In the genomic region with DNA sequence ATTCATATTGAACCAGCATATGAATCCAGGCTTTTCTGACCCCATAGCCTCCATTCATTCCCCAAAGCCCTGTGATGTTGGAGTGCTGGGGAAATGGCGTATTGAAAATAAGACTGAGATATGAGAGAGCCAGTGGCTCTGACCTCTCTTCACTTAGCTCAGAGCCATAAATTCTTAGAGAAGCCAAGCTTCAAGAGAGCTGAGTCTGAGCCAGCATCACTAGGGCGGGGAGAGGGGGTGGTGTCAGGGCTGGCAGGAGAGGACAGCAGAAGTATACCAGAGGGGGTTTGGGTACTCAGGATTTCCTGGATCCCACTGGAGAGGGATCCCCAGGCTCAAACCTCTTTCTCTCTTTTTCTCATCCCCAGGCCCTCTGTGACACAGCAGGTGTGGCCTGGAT, we compare ENCODE assay signal across 36 cellular contexts. TPM values are rescaled to one million over a fixed set of nuclear protein-coding genes. Genes with fewer than 3 reads are reported as not detected.
"Had no signal": no experiment of that assay in that cellular context is flagged by ENCODE, and none has a peak within 500 bp of the region (broad histone marks: within the 10 kb centered on the region; RNA-seq: fewer than 3 reads in every experiment).

No MANE protein-coding gene starts in this region.

- H3K4me3 ChIP-seq: adrenal gland, body of pancreas, colonic mucosa, esophagus squamous epithelium had no signal

- FAIRE-seq: endometrium, endothelial cell of umbilical vein, frontal cortex had no signal

- H3K27ac ChIP-seq: adrenal gland, body of pancreas, colonic mucosa, epithelial cell of prostate, esophagus squamous epithelium, WERI-Rb-1 had no signal

- H3K36me3 ChIP-seq: adrenal gland, colonic mucosa, esophagus squamous epithelium, WERI-Rb-1 had no signal

- H3K27me3 ChIP-seq: adrenal gland, body of pancreas, colonic mucosa had no signal

- DNase-seq: activated B cell treated with CpG ODN at 0.5 μM for 24 hours; activated CD4-positive, alpha-beta T cell treated with anti-CD3 and anti-CD28 coated beads for 48 hours; activated CD4-positive, alpha-beta T cell treated with anti-CD3 and anti-CD28 coated beads, Interleukin-2, amount 50 U/mL, for 1 hour; activated CD4-positive, alpha-beta T cell treated with anti-CD3 and anti-CD28 coated beads, Interleukin-2, amount 50 U/mL, for 48 hours; activated CD8-positive, alpha-beta memory T cell treated with anti-CD3 and anti-CD28 coated beads, Interleukin-2, amount 10 ng/mL, durations not matched to agents 7 days and 5 days; activated CD8-positive, alpha-beta memory T cell treated with anti-CD3 and anti-CD28 coated beads, Interleukin-2, amount 50 U/mL, for 4 hours; activated CD8-positive, alpha-beta T cell treated with anti-CD3 and anti-CD28 coated beads, Interleukin-2, amount 10 ng/mL, durations not matched to agents 7 days and 5 days; activated effector memory CD4-positive, alpha-beta T cell treated with anti-CD3 and anti-CD28 coated beads, Interleukin-2, amount 50 U/mL, for 16 hours; activated naive CD4-positive, alpha-beta T cell treated with anti-CD3 and anti-CD28 coated beads for 36 hours; activated naive CD8-positive, alpha-beta T cell treated with anti-CD3 and anti-CD28 coated beads for 36 hours; activated naive CD8-positive, alpha-beta T cell treated with anti-CD3 and anti-CD28 coated beads, Interleukin-2, amount 50 U/mL, for 24 hours; activated T-cell treated with anti-CD3 and anti-CD28 coated beads, Interleukin-2, amount 50 U/mL, for 1 hour; activated T-cell treated with anti-CD3 and anti-CD28 coated beads, Interleukin-2, amount 50 U/mL, for 48 hours; adrenal gland; amygdala; aorta; body of pancreas; central memory CD4-positive, alpha-beta T cell; cerebellar nuclear complex; colonic mucosa; effector CD8-positive, alpha-beta T cell; esophagus squamous epithelium; foreskin fibroblast; T-helper 1 cell; T-helper 17 cell; T1000; WERI-Rb-1 had no signal

- H3K9me3 ChIP-seq: adrenal gland, body of pancreas, colonic mucosa, esophagus squamous epithelium had no signal

- H3K4me1 ChIP-seq: colonic mucosa had no signal

- ATAC-seq: activated CD4-positive, CD25-positive, alpha-beta regulatory T cell treated with anti-CD3 and anti-CD28 coated beads, Interleukin-2, amount 50 U/mL, for 24 hours; activated CD8-positive, alpha-beta memory T cell treated with anti-CD3 and anti-CD28 coated beads, Interleukin-2, amount 10 ng/mL, durations not matched to agents 7 days and 5 days; activated CD8-positive, alpha-beta T cell treated with anti-CD3 and anti-CD28 coated beads, Interleukin-2, amount 10 ng/mL, durations not matched to agents 7 days and 5 days; activated naive CD8-positive, alpha-beta T cell treated with anti-CD3 and anti-CD28 coated beads, Interleukin-2, amount 50 U/mL, for 24 hours; body of pancreas; T-helper 17 cell had no signal

RNA-seq across cellular contexts. Expression of a gene that starts 16.7 kb away (rescaled TPM):
- total RNA-seq: activated CD8-positive, alpha-beta memory T cell treated with anti-CD3 and anti-CD28 coated beads for 36 hours; activated CD8-positive, alpha-beta memory T cell treated with anti-CD3 and anti-CD28 coated beads, Interleukin-2, amount 10 ng/mL, durations not matched to agents 7 days and 5 days; activated CD8-positive, alpha-beta T cell treated with anti-CD3 and anti-CD28 coated beads, Interleukin-2, amount 10 ng/mL, durations not matched to agents 7 days and 5 days; activated naive CD4-positive, alpha-beta T cell treated with anti-CD3 and anti-CD28 coated beads for 36 hours; activated naive CD8-positive, alpha-beta T cell treated with anti-CD3 and anti-CD28 coated beads for 36 hours; activated T-helper 1 cell treated with anti-CD3 and anti-CD28 coated beads, Interleukin-12 subunit alpha, Interleukin-12 subunit beta, Interleukin-2, Interleukin-4 antibody, amounts not matched to agents 30 ng/mL and 10 ng/mL and 1 ng/mL, durations not matched to agents 14 hours and 24 hours and 36 hours; activated T-helper 2 cell treated with anti-CD3 and anti-CD28 coated beads, Interferon-gamma antibody, Interleukin-2, Interleukin-4, amounts not matched to agents 10 μg/mL and 5 μg/mL and 100 μg/mL, durations not matched to agents 14 hours and 24 hours and 36 hours; aorta; body of pancreas; dermis microvascular lymphatic vessel endothelial cell; endothelial cell of umbilical vein; esophagus squamous epithelium; frontal cortex; T-helper 17 cell had no signal
- polyA plus RNA-seq: endothelial cell of umbilical vein had no signal

RNA-seq across cellular contexts. Expression of a gene that starts 32.1 kb away (rescaled TPM):
- total RNA-seq: activated CD8-positive, alpha-beta T cell treated with anti-CD3 and anti-CD28 coated beads, Interleukin-2, amount 10 ng/mL, durations not matched to agents 7 days and 5 days; activated naive CD4-positive, alpha-beta T cell treated with anti-CD3 and anti-CD28 coated beads for 36 hours; activated naive CD8-positive, alpha-beta T cell treated with anti-CD3 and anti-CD28 coated beads for 36 hours; endothelial cell of umbilical vein had no signal
